In the genomic region with DNA sequence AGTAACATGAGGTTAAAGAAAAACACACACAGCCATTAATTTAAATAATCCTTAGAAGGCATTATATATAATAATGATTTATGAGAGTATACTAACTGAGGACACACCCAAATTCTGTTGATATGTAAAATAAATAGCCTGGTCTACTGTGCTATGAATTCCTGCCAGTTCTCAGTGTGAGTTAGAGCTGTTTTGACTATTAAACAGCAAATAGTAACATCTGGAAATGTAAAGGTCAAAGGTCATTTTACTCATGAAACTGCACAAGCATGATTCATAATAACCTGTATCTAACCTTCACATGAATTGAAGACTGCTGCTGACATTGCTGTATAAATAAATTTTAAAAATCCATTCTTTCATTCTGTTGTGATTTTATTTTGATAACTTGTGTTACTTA, we compare ENCODE assay signal across 15 cellular contexts.
DNase-seq lines count a peak whose midpoint lies in the region; ATAC-seq and TF ChIP-seq lines count a peak whose summit lies in the region.
"Had no signal": no experiment of that assay in that cellular context is flagged by ENCODE, and none has a peak within 500 bp of the region (broad histone marks: within the 10 kb centered on the region; RNA-seq: fewer than 3 reads in every experiment).

No MANE protein-coding gene starts in this region.

- no peak overlapping the region for H2AFZ ChIP-seq in hepatocyte

- H3K4me2 ChIP-seq in hepatocyte = no peak overlapping the region

- no peak overlapping the region for H3K4me3 Mint-ChIP-seq in stimulated activated naive B cell treated with anti-CD40 and anti-IgM and Interleukin-4, amounts not matched to agents 10 μg/mL and 1 μg/mL and 100 μg/mL, for 72 hours
- H3K4me3 Mint-ChIP-seq: activated CD8-positive, alpha-beta memory T cell treated with anti-CD3 and anti-CD28 coated beads, Interleukin-2, amount 10 ng/mL, durations not matched to agents 7 days and 5 days; activated naive CD4-positive, alpha-beta T cell treated with anti-CD3 and anti-CD28 coated beads, Interleukin-2, amount 50 U/mL, for 24 hours; CD4-positive, alpha-beta memory T cell had no signal

- in situ Hi-C loops in astrocyte of the spinal cord (cut with HindIII; ENCODE audit: low sequenced_read_pairs) = no loop called here

- no peaks in the 10 kb centered on the region for H3K27me3 ChIP-seq in hepatocyte
- no peaks in the 10 kb centered on the region for H3K27me3 ChIP-seq in left ventricle myocardium inferior (ENCODE audit: low read depth)
- H3K27me3 ChIP-seq in psoas muscle (ENCODE audit: insufficient read depth in 3 of 3, low read length in 2 of 3) = no peaks in the 10 kb centered on the region
- H3K27me3 ChIP-seq: esophagus muscularis mucosa had no signal

- H3K79me2 ChIP-seq in hepatocyte = no peaks in the 10 kb centered on the region

- H3K27me3 Mint-ChIP-seq in stimulated activated naive B cell treated with anti-CD40 and anti-IgM and Interleukin-4, amounts not matched to agents 10 μg/mL and 1 μg/mL and 100 μg/mL, for 72 hours = no peaks in the 10 kb centered on the region
- H3K27me3 Mint-ChIP-seq: activated CD8-positive, alpha-beta memory T cell treated with anti-CD3 and anti-CD28 coated beads, Interleukin-2, amount 10 ng/mL, durations not matched to agents 7 days and 5 days; activated naive CD4-positive, alpha-beta T cell treated with anti-CD3 and anti-CD28 coated beads, Interleukin-2, amount 50 U/mL, for 24 hours; CD4-positive, alpha-beta memory T cell had no signal

- no peaks in the 10 kb centered on the region for H3K9me2 ChIP-seq in hepatocyte (replicated peaks; ENCODE audit: insufficient read depth)

- H3K27ac ChIP-seq in hepatocyte (no peak overlapping the region), left ventricle myocardium inferior (replicated peaks) (no peak overlapping the region), psoas muscle (no peak overlapping the region)
- H3K27ac ChIP-seq: esophagus muscularis mucosa had no signal

- peak; percentile 30 for DNase-seq in EH (ENCODE audit: low read depth)
- peak; percentile 1 for DNase-seq in LHCN-M2 (ENCODE audit: low read depth)
- peak; percentile 79 for DNase-seq in astrocyte of the spinal cord (ENCODE audit: low read depth, low spot score)
- peak; percentile 5 for DNase-seq in hepatocyte (ENCODE audit: low spot score)
- DNase-seq in left ventricle myocardium inferior = no peak
- no peak for DNase-seq in stimulated activated naive B cell treated with anti-CD40 and anti-IgM and Interleukin-4, amounts not matched to agents 10 μg/mL and 1 μg/mL and 100 μg/mL, for 72 hours
- DNase-seq in psoas muscle = no peak
- no peak for DNase-seq in posterior vena cava (ENCODE audit: low spot score)
- DNase-seq: activated CD8-positive, alpha-beta memory T cell treated with anti-CD3 and anti-CD28 coated beads, Interleukin-2, amount 10 ng/mL, durations not matched to agents 7 days and 5 days; CD4-positive, alpha-beta memory T cell; NCI-H1048; NCI-H82; occipital lobe had no signal

- no peaks in the 10 kb centered on the region for H4K20me1 ChIP-seq in hepatocyte (ENCODE audit: insufficient read depth, poor library complexity, severe bottlenecking)

- no peaks in the 10 kb centered on the region for H3K4me1 Mint-ChIP-seq in stimulated activated naive B cell treated with anti-CD40 and anti-IgM and Interleukin-4, amounts not matched to agents 10 μg/mL and 1 μg/mL and 100 μg/mL, for 72 hours
- H3K4me1 Mint-ChIP-seq: activated CD8-positive, alpha-beta memory T cell treated with anti-CD3 and anti-CD28 coated beads, Interleukin-2, amount 10 ng/mL, durations not matched to agents 7 days and 5 days; activated naive CD4-positive, alpha-beta T cell treated with anti-CD3 and anti-CD28 coated beads, Interleukin-2, amount 50 U/mL, for 24 hours; CD4-positive, alpha-beta memory T cell had no signal

- peaks cover 1 to 4% of the 10 kb centered on the region in 2 donors for H3K9me3 Mint-ChIP-seq in stimulated activated naive B cell treated with anti-CD40 and anti-IgM and Interleukin-4, amounts not matched to agents 10 μg/mL and 1 μg/mL and 100 μg/mL, for 72 hours
- H3K9me3 Mint-ChIP-seq: activated naive CD4-positive, alpha-beta T cell treated with anti-CD3 and anti-CD28 coated beads, Interleukin-2, amount 50 U/mL, for 24 hours had no signal

- ATAC-seq in stimulated activated naive B cell treated with anti-CD40 and anti-IgM and Interleukin-4, amounts not matched to agents 10 μg/mL and 1 μg/mL and 100 μg/mL, for 72 hours (replicated peaks) = no peak
- ATAC-seq in psoas muscle = no peak
- ATAC-seq: activated CD8-positive, alpha-beta memory T cell treated with anti-CD3 and anti-CD28 coated beads, Interleukin-2, amount 10 ng/mL, durations not matched to agents 7 days and 5 days had no signal

- TF ChIP-seq CTCF in astrocyte of the spinal cord (IDR thresholded peaks at IDR 0.05; ENCODE audit: low read depth, low read length) (no peak), hepatocyte (IDR thresholded peaks at IDR 0.05; ENCODE audit: poor library complexity) (no peak), left ventricle myocardium inferior (IDR thresholded peaks at IDR 0.05; ENCODE audit: borderline replicate concordance) (no peak), psoas muscle (IDR thresholded peaks at IDR 0.05) (no peak)

- peaks cover 8% of the 10 kb centered on the region for H3K4me1 ChIP-seq in hepatocyte (ENCODE audit: insufficient read depth)
- no peaks in the 10 kb centered on the region for H3K4me1 ChIP-seq in left ventricle myocardium inferior
- no peaks in the 10 kb centered on the region for H3K4me1 ChIP-seq in psoas muscle
- H3K4me1 ChIP-seq: esophagus muscularis mucosa had no signal

- H3K9me3 ChIP-seq in hepatocyte (ENCODE audit: low read depth) (no peaks in the 10 kb centered on the region), left ventricle myocardium inferior (replicated peaks) (peaks cover 5% of the 10 kb centered on the region), psoas muscle (no peaks in the 10 kb centered on the region)
- H3K9me3 ChIP-seq: esophagus muscularis mucosa had no signal

- H3K36me3 Mint-ChIP-seq in stimulated activated naive B cell treated with anti-CD40 and anti-IgM and Interleukin-4, amounts not matched to agents 10 μg/mL and 1 μg/mL and 100 μg/mL, for 72 hours = no peaks in the 10 kb centered on the region
- H3K36me3 Mint-ChIP-seq: activated CD8-positive, alpha-beta memory T cell treated with anti-CD3 and anti-CD28 coated beads, Interleukin-2, amount 10 ng/mL, durations not matched to agents 7 days and 5 days; activated naive CD4-positive, alpha-beta T cell treated with anti-CD3 and anti-CD28 coated beads, Interleukin-2, amount 50 U/mL, for 24 hours; CD4-positive, alpha-beta memory T cell had no signal

- H3K36me3 ChIP-seq in hepatocyte (replicated peaks; ENCODE audit: insufficient read depth, low read depth) (no peaks in the 10 kb centered on the region), left ventricle myocardium inferior (no peaks in the 10 kb centered on the region), psoas muscle (ENCODE audit: insufficient read depth in 1 of 2, low read depth in 1 of 2) (no peaks in the 10 kb centered on the region)
- H3K36me3 ChIP-seq: esophagus muscularis mucosa had no signal

- no peak overlapping the region for H3K27ac Mint-ChIP-seq in stimulated activated naive B cell treated with anti-CD40 and anti-IgM and Interleukin-4, amounts not matched to agents 10 μg/mL and 1 μg/mL and 100 μg/mL, for 72 hours
- H3K27ac Mint-ChIP-seq: activated CD8-positive, alpha-beta memory T cell treated with anti-CD3 and anti-CD28 coated beads, Interleukin-2, amount 10 ng/mL, durations not matched to agents 7 days and 5 days; activated naive CD4-positive, alpha-beta T cell treated with anti-CD3 and anti-CD28 coated beads, Interleukin-2, amount 50 U/mL, for 24 hours; CD4-positive, alpha-beta memory T cell had no signal

- intact Hi-C loops in left ventricle myocardium inferior (cut with micrococcal nuclease) = no loop called here
- intact Hi-C loops in psoas muscle (cut with DNase I) = no loop called here
- intact Hi-C loops in posterior vena cava (cut with DNase I) = no loop called here

- H3K4me3 ChIP-seq in astrocyte of the spinal cord (ENCODE audit: low read depth, low read length) (no peak overlapping the region), hepatocyte (no peak overlapping the region), left ventricle myocardium inferior (no peak overlapping the region), psoas muscle (no peak overlapping the region)
- H3K4me3 ChIP-seq: esophagus muscularis mucosa had no signal

Comparison
In these comparisons a context has a peak if more than half of its experiments do, and no peak if none do; other contexts are left out.
1. DNase-seq: peak in EH (single experiment), LHCN-M2 (single experiment), astrocyte of the spinal cord (single experiment) and hepatocyte (single experiment); none in left ventricle myocardium inferior (single experiment), stimulated activated naive B cell treated with anti-CD40 and anti-IgM and Interleukin-4, amounts not matched to agents 10 μg/mL and 1 μg/mL and 100 μg/mL, for 72 hours (single experiment), psoas muscle (0 of 2) and posterior vena cava (single experiment).